ENCODE assay signal across 8 cellular contexts in genomic region chr3:63993653-63994079, GRCh38. TPM values are rescaled to one million over a fixed set of nuclear protein-coding genes. Genes with fewer than 3 reads are reported as not detected.
DNase-seq lines count a peak whose midpoint lies in the region; ATAC-seq and TF ChIP-seq lines count a peak whose summit lies in the region.

No MANE protein-coding gene starts in this region.

- peak overlapping the region; percentile 41 for H3K27ac Mint-ChIP-seq in activated naive CD4-positive, alpha-beta T cell treated with anti-CD3 and anti-CD28 coated beads for 36 hours

- H3K9me3 Mint-ChIP-seq in activated naive CD4-positive, alpha-beta T cell treated with anti-CD3 and anti-CD28 coated beads for 36 hours: no peaks in the 10 kb centered on the region

- CTCF ChIA-PET in activated naive CD4-positive, alpha-beta T cell treated with anti-CD3 and anti-CD28 coated beads for 36 hours (lab: Charles Lee): interaction anchor here (0.6 to 5.2 kb wide), 21 partner anchors 8 to 366 kb away, joined by 3 to 52 read pairs (median 6); partner anchors contain the start of gene PSMD6

- H3K9ac ChIP-seq in DND-41 (ENCODE audit: low read depth, low read length) (no peak overlapping the region), parathyroid adenoma (no peak overlapping the region)

- peak; percentile 87 for TF ChIP-seq CTCF in DND-41 (IDR thresholded peaks at IDR 0.05; ENCODE audit: borderline replicate concordance, extremely low read depth, low read length, poor library complexity, severe bottlenecking)
- peak; percentile 92 for TF ChIP-seq CTCF in parathyroid adenoma (IDR thresholded peaks at IDR 0.05)

- H2AFZ ChIP-seq in DND-41 (ENCODE audit: low read depth, low read length) (no peak overlapping the region), parathyroid adenoma (no peak overlapping the region)

- peaks cover 23% of the 10 kb centered on the region for H4K20me1 ChIP-seq in DND-41 (ENCODE audit: insufficient read depth, low read length)

- H3K27ac ChIP-seq in DND-41 (ENCODE audit: low read length) (no peak overlapping the region), parathyroid adenoma (no peak overlapping the region)

- H3K4me1 ChIP-seq in DND-41 (ENCODE audit: insufficient read depth, low read length) (no peaks in the 10 kb centered on the region), parathyroid adenoma (no peaks in the 10 kb centered on the region)

- H3K36me3 ChIP-seq in DND-41 (ENCODE audit: insufficient read depth, low read length) (peaks cover 98% of the 10 kb centered on the region), parathyroid adenoma (ENCODE audit: control insufficient read depth, insufficient read depth, low read length) (no peaks in the 10 kb centered on the region)

- H3K4me2 ChIP-seq in DND-41 (ENCODE audit: insufficient read depth, low read length): no peak overlapping the region
- H3K4me2 ChIP-seq in parathyroid adenoma (ENCODE audit: low read length): no peak overlapping the region

- no peak overlapping the region for H3K4me3 Mint-ChIP-seq in activated naive CD4-positive, alpha-beta T cell treated with anti-CD3 and anti-CD28 coated beads for 36 hours

- no peaks in the 10 kb centered on the region for H3K27me3 ChIP-seq in DND-41 (ENCODE audit: insufficient read depth, low read length, poor library complexity)
- H3K27me3 ChIP-seq in parathyroid adenoma (ENCODE audit: control insufficient read depth, insufficient read depth, low read length): no peaks in the 10 kb centered on the region

- H3K9me3 ChIP-seq in DND-41 (ENCODE audit: insufficient read depth, low read length, severe bottlenecking): no peaks in the 10 kb centered on the region
- no peaks in the 10 kb centered on the region for H3K9me3 ChIP-seq in parathyroid adenoma (ENCODE audit: control insufficient read depth, low read length)

- no peaks in the 10 kb centered on the region for H3K27me3 Mint-ChIP-seq in activated naive CD4-positive, alpha-beta T cell treated with anti-CD3 and anti-CD28 coated beads for 36 hours (ENCODE audit: low read depth)

- H3K36me3 Mint-ChIP-seq in activated naive CD4-positive, alpha-beta T cell treated with anti-CD3 and anti-CD28 coated beads for 36 hours (ENCODE audit: low read depth): peaks cover 51% of the 10 kb centered on the region

- H3K4me3 ChIP-seq in DND-41 (ENCODE audit: low read depth in 1 of 2, low read length in 2 of 2) (no peak overlapping the region), parathyroid adenoma (ENCODE audit: low read depth, low read length) (no peak overlapping the region)

- peaks cover 6% of the 10 kb centered on the region; the same call in 1 of the 2 replicates for H3K79me2 ChIP-seq in DND-41 (ENCODE audit: insufficient read depth, low read length)
- H3K79me2 ChIP-seq in parathyroid adenoma: peaks cover 4% of the 10 kb centered on the region

- H3K4me1 Mint-ChIP-seq in activated naive CD4-positive, alpha-beta T cell treated with anti-CD3 and anti-CD28 coated beads for 36 hours (ENCODE audit: low read depth): peaks cover 31% of the 10 kb centered on the region

- DNase-seq in DND-41: peak; percentile 50
- peak; percentile 74 for DNase-seq in HT-29 (ENCODE audit: low spot score)
- peak; percentile 78 for DNase-seq in RKO (ENCODE audit: low spot score)
- DNase-seq in activated naive CD4-positive, alpha-beta T cell treated with anti-CD3 and anti-CD28 coated beads for 36 hours: peak; percentile 65
- DNase-seq in globus pallidus (ENCODE audit: low spot score): peak; percentile 76

- peak; percentile 90 for ATAC-seq in DND-41 (ENCODE audit: insufficient read depth, low read depth)
- peak; percentile 84 for ATAC-seq in GM21360 (IDR thresholded peaks at IDR 0.05; ENCODE audit: unreplicated experiment)
- ATAC-seq in HG02840 (IDR thresholded peaks at IDR 0.05; ENCODE audit: low FRiP score, unreplicated experiment): no peak

- intact Hi-C loops in activated naive CD4-positive, alpha-beta T cell treated with anti-CD3 and anti-CD28 coated beads for 36 hours (cut with micrococcal nuclease): loop anchor here (1.0 kb wide), 4 partner anchors 15 to 642 kb away; no protein-coding TSS in a partner anchor

RNA-seq across cellular contexts. Expression of gene PSMD6, which starts 29.6 kb away (rescaled TPM):
- total RNA-seq in HT-29 (2014; rRNA removed; shearing (Covaris generic)): 58.1 and 61.8 TPM in 2 replicates
- 100 to 1,000 TPM; 101 to 103 TPM for total RNA-seq in activated naive CD4-positive, alpha-beta T cell treated with anti-CD3 and anti-CD28 coated beads for 36 hours
